ENCODE assay signal across 27 cellular contexts in the genomic region with DNA sequence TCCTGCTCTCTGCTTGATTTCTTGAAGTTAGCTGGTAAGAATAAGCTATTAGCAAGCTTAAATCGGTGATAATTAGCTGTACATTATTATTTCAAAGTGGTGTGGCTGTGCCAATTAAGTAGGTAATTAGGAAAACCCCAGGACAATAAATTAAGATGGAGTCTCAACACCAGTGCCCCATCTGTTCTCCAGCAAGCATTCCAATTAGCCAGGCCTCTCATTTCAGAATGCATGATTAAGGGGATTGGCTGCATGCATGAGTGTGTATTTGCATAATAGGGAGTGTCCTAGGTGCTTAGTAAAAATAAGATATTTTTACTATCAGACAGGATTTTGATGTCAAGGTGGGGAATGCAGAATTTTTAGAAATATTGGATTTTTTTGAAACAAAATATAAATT.
A peak's percentile ranks its signal among the peaks of the same experiment; 100 is the strongest.
DNase-seq lines count a peak whose midpoint lies in the region; ATAC-seq and TF ChIP-seq lines count a peak whose summit lies in the region.
"Had no signal": no experiment of that assay in that cellular context is flagged by ENCODE, and none has a peak within 500 bp of the region (broad histone marks: within the 10 kb centered on the region; RNA-seq: fewer than 3 reads in every experiment).

No MANE protein-coding gene starts in this region.

- no peak overlapping the region for H3K18ac ChIP-seq in neuronal stem cell (ENCODE audit: low read length)

- TF ChIP-seq CTCF in OCI-LY7 (conservative IDR thresholded peaks at IDR 0.05; ENCODE audit: low read length) = no peak

- WGBS in neuronal stem cell (ENCODE audit: extremely low coverage in 2 of 2, insufficient read length in 2 of 2, insufficient replicate concordance in 1 of 2), 2 donors = no CpG with 5 or more reads among the region's 1 CpG

- no peaks in the 10 kb centered on the region for H3K79me2 ChIP-seq in OCI-LY7 (ENCODE audit: insufficient read depth, low read depth, low read length)

- no TSS peak for BruUV-seq in OCI-LY7 (replicated peaks; lab: Mats Ljungman, UMichigan)

- H3K4me2 ChIP-seq in OCI-LY7 (ENCODE audit: low read length) (no peak overlapping the region), neuronal stem cell (ENCODE audit: insufficient read depth, low read length, poor library complexity, severe bottlenecking) (no peak overlapping the region)
- H3K4me2 ChIP-seq: A549; BLaER1 treated with 17β-estradiol and CSF1 and Interleukin-3, amounts not matched to agents 10 nM and 100 nM; KMS-11 had no signal

- H3K4me3 ChIP-seq in OCI-LY7 (ENCODE audit: low read depth, low read length, poor library complexity, severe bottlenecking) = no peak overlapping the region
- H3K4me3 ChIP-seq in neuronal stem cell (ENCODE audit: low read length in 2 of 2) = no peak overlapping the region
- H3K4me3 ChIP-seq: A549; BLaER1 treated with 17β-estradiol and CSF1 and Interleukin-3, amounts not matched to agents 10 nM and 100 nM; GM12878; SJSA1 had no signal

- H3K27ac ChIP-seq in OCI-LY7 (ENCODE audit: low read depth, low read length, poor library complexity, severe bottlenecking) (no peak overlapping the region), neuronal stem cell (replicated peaks; ENCODE audit: low read length) (peak overlapping the region; percentile 1)
- H3K27ac ChIP-seq: A549; BLaER1 treated with 17β-estradiol and CSF1 and Interleukin-3, amounts not matched to agents 10 nM and 100 nM; KMS-11; SJSA1 had no signal

- no peaks in the 10 kb centered on the region for H3K27me3 ChIP-seq in neuronal stem cell (ENCODE audit: control insufficient read depth in 3 of 3, insufficient read depth in 3 of 3, low read depth in 1 of 3, low read length in 3 of 3)
- H3K27me3 ChIP-seq: BLaER1 treated with 17β-estradiol and CSF1 and Interleukin-3, amounts not matched to agents 10 nM and 100 nM; SJSA1 had no signal

- H3K9me2 ChIP-seq in OCI-LY7 (ENCODE audit: insufficient read depth, low read length) = no peaks in the 10 kb centered on the region

- no peak overlapping the region for H2BK12ac ChIP-seq in neuronal stem cell (ENCODE audit: low read length)

- DNase-seq in NCI-H1417 (lab: John Stamatoyannopoulos, UW) (peak in 2 of 3 experiments; percentile 35 to 84), NCI-H446 treated with DMSO at 0.1 percent for 48 hours (lab: John Stamatoyannopoulos, UW) (peak; percentile 55), OCI-LY7 (ENCODE audit: low spot score) (no peak), neuronal stem cell (ENCODE audit: low spot score) (peak; percentile 17), HUDEP-2 (lab: John Stamatoyannopoulos, UW; ENCODE audit: unreplicated experiment in 76 of 76) (no peak)
- DNase-seq: AML-193; CD4-positive, alpha-beta T cell; DMS79; EL; GDM1; H7; IMR-90; MM.1S; NCI-H2029; NCI-H2227 treated with DMSO at 0.1 percent for 48 hours; NCI-H510A; NCI-H774; Right ventricle myocardium superior; RPMI8226; T-helper 2 cell had no signal

- intact Hi-C loops in OCI-LY7 (cut with micrococcal nuclease; ENCODE audit: unreplicated experiment) = no loop called here

- H4K20me1 ChIP-seq in OCI-LY7 (ENCODE audit: insufficient read depth, low read length) = no peaks in the 10 kb centered on the region
- H4K20me1 ChIP-seq: BLaER1 treated with 17β-estradiol and CSF1 and Interleukin-3, amounts not matched to agents 10 nM and 100 nM had no signal

- POLR2A ChIA-PET in OCI-LY7 (lab: Charles Lee) = interaction anchor here (1.0 to 3.9 kb wide), 5 partner anchors 10 to 17 kb away, joined by 3 to 16 read pairs (median 5); no protein-coding TSS in a partner anchor

- no peak overlapping the region for H3K9ac ChIP-seq in neuronal stem cell (ENCODE audit: low read depth, low read length, poor library complexity)
- H3K9ac ChIP-seq: BLaER1 treated with 17β-estradiol and CSF1 and Interleukin-3, amounts not matched to agents 10 nM and 100 nM; KMS-11 had no signal

- no peaks in the 10 kb centered on the region for H3K79me1 ChIP-seq in neuronal stem cell (ENCODE audit: low read depth, low read length)

- H2BK120ac ChIP-seq in neuronal stem cell (ENCODE audit: low read depth, low read length) = no peak overlapping the region

- no peak overlapping the region for H4K91ac ChIP-seq in neuronal stem cell (ENCODE audit: low read depth, low read length, poor library complexity)

- no peak overlapping the region for H2BK5ac ChIP-seq in neuronal stem cell (ENCODE audit: low read length)

- H3K4me1 ChIP-seq in OCI-LY7 (ENCODE audit: insufficient read depth, low read length, poor library complexity, severe bottlenecking) (no peaks in the 10 kb centered on the region), neuronal stem cell (ENCODE audit: control insufficient read depth in 2 of 2, insufficient read depth in 1 of 2, low read depth in 1 of 2, low read length in 2 of 2) (no peaks in the 10 kb centered on the region)
- H3K4me1 ChIP-seq: A549; BLaER1 treated with 17β-estradiol and CSF1 and Interleukin-3, amounts not matched to agents 10 nM and 100 nM; SJSA1 had no signal

- H2BK15ac ChIP-seq in neuronal stem cell (ENCODE audit: low read length) = no peak overlapping the region

- H3K9me3 ChIP-seq in OCI-LY7 (ENCODE audit: low read length) (no peaks in the 10 kb centered on the region), neuronal stem cell (replicated peaks in 1 of 2; ENCODE audit: control insufficient read depth in 2 of 2, insufficient read depth in 1 of 2, low read depth in 1 of 2, low read length in 2 of 2) (peaks cover 0 to 1% of the 10 kb centered on the region in 2 donors)
- H3K9me3 ChIP-seq: A549; BLaER1 treated with 17β-estradiol and CSF1 and Interleukin-3, amounts not matched to agents 10 nM and 100 nM; SJSA1 had no signal

- no peak overlapping the region for H3K23ac ChIP-seq in neuronal stem cell (ENCODE audit: low read depth, low read length, poor library complexity)

- no peak overlapping the region for H4K8ac ChIP-seq in neuronal stem cell (ENCODE audit: low read depth, low read length)

- H3K36me3 ChIP-seq in OCI-LY7 (ENCODE audit: insufficient read depth, low read length) = no peaks in the 10 kb centered on the region
- H3K36me3 ChIP-seq in neuronal stem cell (replicated peaks in 1 of 2; ENCODE audit: control insufficient read depth in 2 of 2, insufficient read depth in 2 of 2, low read length in 2 of 2) = no peaks in the 10 kb centered on the region
- H3K36me3 ChIP-seq: BLaER1 treated with 17β-estradiol and CSF1 and Interleukin-3, amounts not matched to agents 10 nM and 100 nM; SJSA1 had no signal

- no peak overlapping the region for H3K14ac ChIP-seq in neuronal stem cell (ENCODE audit: low read length)

- ATAC-seq in GM18861 (IDR thresholded peaks at IDR 0.05; ENCODE audit: unreplicated experiment) (no peak), HG02884 (IDR thresholded peaks at IDR 0.05; ENCODE audit: unreplicated experiment) (no peak)
- ATAC-seq: A549, GM12878 had no signal

- no peak overlapping the region for H3K4ac ChIP-seq in neuronal stem cell (ENCODE audit: low read length)

- H2AFZ ChIP-seq in OCI-LY7 (ENCODE audit: low read length) (0 out of 2 replicates have a peak overlapping the region, but pooled peaks have one; percentile 0), neuronal stem cell (ENCODE audit: low read length) (no peak overlapping the region)

- CTCF ChIA-PET in OCI-LY7 (lab: Charles Lee; ENCODE audit: unreplicated experiment) = interaction anchor here (0.7 kb wide), 1 partner anchor 30 kb away, joined by 3 read pairs; no protein-coding TSS in a partner anchor

- H2AK5ac ChIP-seq in neuronal stem cell (ENCODE audit: low read depth, low read length) = no peak overlapping the region

Comparison
In these comparisons a context has a peak if more than half of its experiments do, and no peak if none do; other contexts are left out.
1. DNase-seq: peak in NCI-H1417 (2 of 3), NCI-H446 treated with DMSO at 0.1 percent for 48 hours (single experiment) and neuronal stem cell (single experiment); none in OCI-LY7 (single experiment) and HUDEP-2 (0 of 76).